Comparison of ENCODE assay signal across 25 cellular contexts in the genomic region with DNA sequence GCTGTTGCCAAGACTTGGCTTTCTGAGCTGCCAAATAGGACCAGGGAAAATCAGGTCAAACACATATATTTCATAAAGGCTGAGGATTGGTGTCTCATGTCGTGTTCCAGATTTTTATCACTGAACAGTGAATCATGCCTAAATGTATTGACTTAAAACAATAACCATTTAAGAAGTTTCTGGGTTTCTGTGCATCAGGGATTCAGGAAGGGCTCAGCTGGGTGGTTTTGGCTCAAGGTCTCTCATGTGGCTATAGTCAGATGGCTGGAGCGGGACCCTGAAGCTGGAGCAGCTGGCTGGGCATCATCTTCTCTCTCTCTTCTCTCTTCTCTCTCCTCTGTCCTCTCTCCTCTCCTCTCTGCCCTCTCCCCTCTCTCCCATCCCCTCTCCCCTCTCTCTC.
"Had no signal": no experiment of that assay in that cellular context is flagged by ENCODE, and none has a peak within 500 bp of the region (broad histone marks: within the 10 kb centered on the region; RNA-seq: fewer than 3 reads in every experiment).

No MANE protein-coding gene starts in this region.

- H3K9me3 ChIP-seq: Peyer's patch had no signal

- H3K27me3 Mint-ChIP-seq: activated CD8-positive, alpha-beta T cell treated with anti-CD3 and anti-CD28 coated beads for 36 hours; IgD-negative memory B cell had no signal

- H3K36me3 ChIP-seq: Peyer's patch, SJCRH30 had no signal

- DNase-seq: activated CD4-positive, CD25-positive, alpha-beta regulatory T cell treated with anti-CD3 and anti-CD28 coated beads, Interleukin-2, amount 50 U/mL, for 72 hours; activated CD8-positive, alpha-beta memory T cell treated with anti-CD3 and anti-CD28 coated beads, Interleukin-2, amount 50 U/mL, for 4 hours; activated CD8-positive, alpha-beta T cell treated with anti-CD3 and anti-CD28 coated beads for 36 hours; activated T-cell treated with anti-CD3 and anti-CD28 coated beads, Interleukin-2, amount 50 U/mL, for 72 hours; anterior cingulate cortex; caudate nucleus; KG1; NCI-H1092; NCI-H1417; NCI-H2029; NCI-H2107; NCI-H2171 treated with DMSO at 0.1 percent for 48 hours; NCI-H345; NCI-H510A; NCI-H526 treated with DMSO at 0.1 percent for 48 hours; NCI-H82; NK-92 treated with Interleukin-12 subunit alpha and Interleukin-12 subunit beta, amount 100 ng/mL, for 24 hours; Peyer's patch; Right ventricle myocardium superior; SW 1271 had no signal

- H3K27ac Mint-ChIP-seq: IgD-negative memory B cell, WTC11 had no signal

- H3K4me1 ChIP-seq: Peyer's patch had no signal

- H3K4me3 ChIP-seq: Peyer's patch, SJCRH30 had no signal

- ATAC-seq: activated CD8-positive, alpha-beta T cell treated with anti-CD3 and anti-CD28 coated beads for 36 hours; activated T-cell treated with anti-CD3 and anti-CD28 coated beads, Interleukin-2, amount 50 U/mL, for 72 hours; SK-N-SH treated with all-trans-retinoic acid at 6 μM for 48 hours; WTC11 had no signal

- H3K27me3 ChIP-seq: Peyer's patch, SJCRH30 had no signal

- H3K4me3 Mint-ChIP-seq: activated CD8-positive, alpha-beta T cell treated with anti-CD3 and anti-CD28 coated beads for 36 hours; activated T-cell treated with anti-CD3 and anti-CD28 coated beads, Interleukin-2, amount 50 U/mL, for 72 hours; IgD-negative memory B cell; WTC11 had no signal

- H3K27ac ChIP-seq: Peyer's patch, RWPE1, SJCRH30 had no signal
